Comparison of ENCODE assay signal across 20 cellular contexts in genomic region chr22:40753114-40753513, GRCh38.
"Had no signal": no experiment of that assay in that cellular context is flagged by ENCODE, and none has a peak within 500 bp of the region (broad histone marks: within the 10 kb centered on the region; RNA-seq: fewer than 3 reads in every experiment).

No MANE protein-coding gene starts in this region.

- H3K9me3 ChIP-seq: esophagus squamous epithelium, pancreas, prostate gland, testis had no signal

- H3K4me3 ChIP-seq: esophagus squamous epithelium, heart left ventricle, pancreas, prostate gland, spleen, tibial nerve had no signal

- H3K9me3 Mint-ChIP-seq: dendritic cell treated with granulocyte-macrophage colony-stimulating factor and Interleukin-4, amounts not matched to agents 40 ng/mL and 50 ng/mL, for 4 days; natural killer cell treated with Interleukin-12 subunit alpha and Interleukin-12 subunit beta and Interleukin-15 and Interleukin-18, amount 100 ng/mL, for 72 hours had no signal

- H3K4me1 Mint-ChIP-seq: stimulated activated naive CD8-positive, alpha-beta T cell treated with anti-CD3 and anti-CD28 coated beads, Interleukin-15, amount 100 ng/mL, for 72 hours had no signal

- H3K4me1 ChIP-seq: pancreas, prostate gland, spleen had no signal

- H3K27me3 ChIP-seq: esophagus squamous epithelium, heart left ventricle, pancreas, spleen, testis, tibial nerve had no signal

- DNase-seq: cerebellar nuclear complex; esophagus squamous epithelium; foreskin fibroblast; heart left ventricle; kidney glomerular epithelial cell; occipital lobe; pancreas; spleen; stimulated activated CD4-positive, alpha-beta T cell treated with anti-CD3 and anti-CD28 coated beads, Interleukin-15, amount 100 ng/mL, for 24 hours; stimulated activated CD4-positive, alpha-beta T cell treated with anti-CD3 and anti-CD28 coated beads, Interleukin-1b, Interleukin-23, amount 100 ng/mL, for 48 hours; stimulated activated CD4-positive, alpha-beta T cell treated with anti-CD3 and anti-CD28 coated beads, Interleukin-4, amount 100 ng/mL, for 24 hours; stimulated activated naive B cell treated with anti-CD40 and anti-IgM and Interleukin-4, amounts not matched to agents 10 μg/mL and 1 μg/mL and 100 μg/mL, for 72 hours; stimulated activated naive CD8-positive, alpha-beta T cell treated with anti-CD3 and anti-CD28 coated beads, Interleukin-15, amount 100 ng/mL, for 72 hours; testis had no signal

- H3K4me3 Mint-ChIP-seq: dendritic cell treated with granulocyte-macrophage colony-stimulating factor and Interleukin-4, amounts not matched to agents 40 ng/mL and 50 ng/mL, for 4 days; mesothelial cell of epicardium; natural killer cell treated with Interleukin-12 subunit alpha and Interleukin-12 subunit beta and Interleukin-15 and Interleukin-18, amount 100 ng/mL, for 72 hours; stimulated activated naive B cell treated with anti-CD40 and anti-IgM and Interleukin-4, amounts not matched to agents 10 μg/mL and 1 μg/mL and 100 μg/mL, for 72 hours; stimulated activated naive CD8-positive, alpha-beta T cell treated with anti-CD3 and anti-CD28 coated beads, Interleukin-15, amount 100 ng/mL, for 72 hours had no signal

- H3K36me3 ChIP-seq: esophagus squamous epithelium, heart left ventricle, pancreas, prostate gland, spleen, tibial nerve had no signal

- H3K27me3 Mint-ChIP-seq: stimulated activated naive B cell treated with anti-CD40 and anti-IgM and Interleukin-4, amounts not matched to agents 10 μg/mL and 1 μg/mL and 100 μg/mL, for 72 hours; stimulated activated naive CD8-positive, alpha-beta T cell treated with anti-CD3 and anti-CD28 coated beads, Interleukin-15, amount 100 ng/mL, for 72 hours had no signal

- ATAC-seq: pancreas; sciatic nerve; stimulated activated naive B cell treated with anti-CD40 and anti-IgM and Interleukin-4, amounts not matched to agents 10 μg/mL and 1 μg/mL and 100 μg/mL, for 72 hours; stimulated activated naive CD8-positive, alpha-beta T cell treated with anti-CD3 and anti-CD28 coated beads, Interleukin-15, amount 100 ng/mL, for 72 hours had no signal

- H3K27ac ChIP-seq: heart left ventricle, pancreas, prostate gland, spleen, tibial nerve had no signal

- H3K27ac Mint-ChIP-seq: dendritic cell treated with granulocyte-macrophage colony-stimulating factor and Interleukin-4, amounts not matched to agents 40 ng/mL and 50 ng/mL, for 4 days; mesothelial cell of epicardium; natural killer cell treated with Interleukin-12 subunit alpha and Interleukin-12 subunit beta and Interleukin-15 and Interleukin-18, amount 100 ng/mL, for 72 hours; stimulated activated naive B cell treated with anti-CD40 and anti-IgM and Interleukin-4, amounts not matched to agents 10 μg/mL and 1 μg/mL and 100 μg/mL, for 72 hours; stimulated activated naive CD8-positive, alpha-beta T cell treated with anti-CD3 and anti-CD28 coated beads, Interleukin-15, amount 100 ng/mL, for 72 hours had no signal

- H3K36me3 Mint-ChIP-seq: mesothelial cell of epicardium; natural killer cell treated with Interleukin-12 subunit alpha and Interleukin-12 subunit beta and Interleukin-15 and Interleukin-18, amount 100 ng/mL, for 72 hours; stimulated activated naive B cell treated with anti-CD40 and anti-IgM and Interleukin-4, amounts not matched to agents 10 μg/mL and 1 μg/mL and 100 μg/mL, for 72 hours had no signal
